ENCODE assay signal across 1 cellular context in the genomic region with DNA sequence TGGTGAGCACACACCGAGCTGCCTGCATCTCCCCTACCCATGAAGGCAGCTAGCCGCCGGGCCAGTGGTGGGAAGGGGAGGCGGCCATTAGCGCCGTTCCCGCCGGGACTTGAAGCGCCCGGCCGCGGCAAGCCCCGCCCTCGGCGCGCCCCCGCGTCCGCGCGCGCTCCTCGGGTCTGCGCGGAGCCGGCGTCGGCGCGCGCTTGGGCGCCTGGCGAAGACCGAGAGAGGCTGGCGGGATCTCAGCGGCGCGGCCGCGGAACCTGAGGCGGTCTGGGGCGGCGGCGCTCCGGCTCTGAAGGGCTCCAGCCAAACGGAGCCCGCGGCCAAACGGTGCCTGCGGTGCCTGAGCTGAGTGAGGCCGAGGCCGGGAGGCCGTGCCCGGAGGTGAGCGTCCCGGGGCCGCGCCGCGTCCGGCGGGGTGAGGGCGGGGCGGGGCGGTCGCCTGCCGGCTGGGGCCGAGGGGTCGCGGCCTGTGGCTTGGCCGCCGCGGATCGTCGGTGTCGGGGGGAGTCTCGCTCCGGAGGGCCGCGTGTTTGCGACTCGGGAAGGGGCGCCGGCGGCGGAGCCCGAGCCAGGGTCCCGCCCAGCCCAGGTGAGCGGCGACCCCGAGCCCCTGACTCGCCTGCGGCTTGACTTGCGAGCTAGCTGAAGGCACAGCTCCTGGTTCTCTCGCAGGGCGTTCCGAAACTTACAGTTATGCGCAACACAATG.
TF ChIP-seq lines count a peak whose summit lies in the region.

A gene with protein sequence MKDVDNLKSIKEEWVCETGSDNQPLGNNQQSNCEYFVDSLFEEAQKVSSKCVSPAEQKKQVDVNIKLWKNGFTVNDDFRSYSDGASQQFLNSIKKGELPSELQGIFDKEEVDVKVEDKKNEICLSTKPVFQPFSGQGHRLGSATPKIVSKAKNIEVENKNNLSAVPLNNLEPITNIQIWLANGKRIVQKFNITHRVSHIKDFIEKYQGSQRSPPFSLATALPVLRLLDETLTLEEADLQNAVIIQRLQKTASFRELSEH (plus strand): TSS at position 202 of the 714 bp plus-strand sequence. CDS start 17,852 bp downstream, outside the sequence.

TF ChIP-seq in HepG2, 621 proteins besides CTCF, POLR2A, EP300 and RAD21 (continued from another document and continues in another):
- TF ChIP-seq, protein P1, sequence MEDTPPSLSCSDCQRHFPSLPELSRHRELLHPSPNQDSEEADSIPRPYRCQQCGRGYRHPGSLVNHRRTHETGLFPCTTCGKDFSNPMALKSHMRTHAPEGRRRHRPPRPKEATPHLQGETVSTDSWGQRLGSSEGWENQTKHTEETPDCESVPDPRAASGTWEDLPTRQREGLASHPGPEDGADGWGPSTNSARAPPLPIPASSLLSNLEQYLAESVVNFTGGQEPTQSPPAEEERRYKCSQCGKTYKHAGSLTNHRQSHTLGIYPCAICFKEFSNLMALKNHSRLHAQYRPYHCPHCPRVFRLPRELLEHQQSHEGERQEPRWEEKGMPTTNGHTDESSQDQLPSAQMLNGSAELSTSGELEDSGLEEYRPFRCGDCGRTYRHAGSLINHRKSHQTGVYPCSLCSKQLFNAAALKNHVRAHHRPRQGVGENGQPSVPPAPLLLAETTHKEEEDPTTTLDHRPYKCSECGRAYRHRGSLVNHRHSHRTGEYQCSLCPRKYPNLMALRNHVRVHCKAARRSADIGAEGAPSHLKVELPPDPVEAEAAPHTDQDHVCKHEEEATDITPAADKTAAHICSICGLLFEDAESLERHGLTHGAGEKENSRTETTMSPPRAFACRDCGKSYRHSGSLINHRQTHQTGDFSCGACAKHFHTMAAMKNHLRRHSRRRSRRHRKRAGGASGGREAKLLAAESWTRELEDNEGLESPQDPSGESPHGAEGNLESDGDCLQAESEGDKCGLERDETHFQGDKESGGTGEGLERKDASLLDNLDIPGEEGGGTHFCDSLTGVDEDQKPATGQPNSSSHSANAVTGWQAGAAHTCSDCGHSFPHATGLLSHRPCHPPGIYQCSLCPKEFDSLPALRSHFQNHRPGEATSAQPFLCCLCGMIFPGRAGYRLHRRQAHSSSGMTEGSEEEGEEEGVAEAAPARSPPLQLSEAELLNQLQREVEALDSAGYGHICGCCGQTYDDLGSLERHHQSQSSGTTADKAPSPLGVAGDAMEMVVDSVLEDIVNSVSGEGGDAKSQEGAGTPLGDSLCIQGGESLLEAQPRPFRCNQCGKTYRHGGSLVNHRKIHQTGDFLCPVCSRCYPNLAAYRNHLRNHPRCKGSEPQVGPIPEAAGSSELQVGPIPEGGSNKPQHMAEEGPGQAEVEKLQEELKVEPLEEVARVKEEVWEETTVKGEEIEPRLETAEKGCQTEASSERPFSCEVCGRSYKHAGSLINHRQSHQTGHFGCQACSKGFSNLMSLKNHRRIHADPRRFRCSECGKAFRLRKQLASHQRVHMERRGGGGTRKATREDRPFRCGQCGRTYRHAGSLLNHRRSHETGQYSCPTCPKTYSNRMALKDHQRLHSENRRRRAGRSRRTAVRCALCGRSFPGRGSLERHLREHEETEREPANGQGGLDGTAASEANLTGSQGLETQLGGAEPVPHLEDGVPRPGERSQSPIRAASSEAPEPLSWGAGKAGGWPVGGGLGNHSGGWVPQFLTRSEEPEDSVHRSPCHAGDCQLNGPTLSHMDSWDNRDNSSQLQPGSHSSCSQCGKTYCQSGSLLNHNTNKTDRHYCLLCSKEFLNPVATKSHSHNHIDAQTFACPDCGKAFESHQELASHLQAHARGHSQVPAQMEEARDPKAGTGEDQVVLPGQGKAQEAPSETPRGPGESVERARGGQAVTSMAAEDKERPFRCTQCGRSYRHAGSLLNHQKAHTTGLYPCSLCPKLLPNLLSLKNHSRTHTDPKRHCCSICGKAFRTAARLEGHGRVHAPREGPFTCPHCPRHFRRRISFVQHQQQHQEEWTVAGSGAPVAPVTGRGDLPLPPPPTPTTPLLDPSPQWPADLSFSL (CRISPR knock-in tag; IDR thresholded peaks at IDR 0.05) = 0 out of 2 replicates have a peak, but pooled peaks have one; percentile 56
- TF ChIP-seq ZBTB42 (CRISPR knock-in tag; IDR thresholded peaks at IDR 0.05) (no peak), ZFYVE20 (CRISPR knock-in tag; IDR thresholded peaks at IDR 0.05; ENCODE audit: borderline replicate concordance, low read depth) (peak; percentile 86; the same call in 1 of the 2 replicates), HMG20B (CRISPR knock-in tag; conservative IDR thresholded peaks at IDR 0.05) (no peak), HHEX (CRISPR knock-in tag; IDR thresholded peaks at IDR 0.05) (no peak), ZNF253 (CRISPR knock-in tag; IDR thresholded peaks at IDR 0.05; ENCODE audit: borderline replicate concordance) (peak; percentile 24; the same call in 1 of the 2 replicates), FOXP1 (IDR thresholded peaks at IDR 0.05) (no peak), FOXP1 (CRISPR knock-in tag; IDR thresholded peaks at IDR 0.05) (no peak), ZSCAN29 (CRISPR knock-in tag; conservative IDR thresholded peaks at IDR 0.05) (no peak), RELA (CRISPR knock-in tag; IDR thresholded peaks at IDR 0.05) (no peak; the same call in 1 of the 2 replicates), ZNF678 (CRISPR knock-in tag; IDR thresholded peaks at IDR 0.05) (no peak), PPARG (CRISPR knock-in tag; conservative IDR thresholded peaks at IDR 0.05) (no peak), ZNF3 (CRISPR knock-in tag; IDR thresholded peaks at IDR 0.05) (no peak), HNF4G (IDR thresholded peaks at IDR 0.05; ENCODE audit: borderline replicate concordance, low read depth, low read length) (peak; percentile 15; the same call in 1 of the 2 replicates), HNF4G (CRISPR knock-in tag; IDR thresholded peaks at IDR 0.05; ENCODE audit: borderline replicate concordance, low read depth) (no peak), NFIB (CRISPR knock-in tag; IDR thresholded peaks at IDR 0.05; ENCODE audit: borderline replicate concordance) (no peak), ONECUT2 (CRISPR knock-in tag; IDR thresholded peaks at IDR 0.05) (no peak), RNF2 (conservative IDR thresholded peaks at IDR 0.05; ENCODE audit: low read depth) (0 out of 2 replicates have a peak, but pooled peaks have one; percentile 25), SRY (CRISPR knock-in tag; IDR thresholded peaks at IDR 0.05) (peak; percentile 90; the same call in 1 of the 2 replicates), TGIF2 (CRISPR knock-in tag; IDR thresholded peaks at IDR 0.05) (peak; percentile 56; the same call in 1 of the 2 replicates), ZNF776 (CRISPR knock-in tag; IDR thresholded peaks at IDR 0.05) (peak; percentile 93; the same call in 1 of the 2 replicates), SIX1 (CRISPR knock-in tag; IDR thresholded peaks at IDR 0.05; ENCODE audit: borderline replicate concordance) (no peak), PHF20 (CRISPR knock-in tag; IDR thresholded peaks at IDR 0.05) (peak; percentile 61), SRF (IDR thresholded peaks at IDR 0.05; ENCODE audit: low read depth, low read length) (no peak), ZNF639 (CRISPR knock-in tag; conservative IDR thresholded peaks at IDR 0.05) (no peak), DR1 (CRISPR knock-in tag; IDR thresholded peaks at IDR 0.05) (no peak; the same call in 1 of the 2 replicates), BHLHE40 (IDR thresholded peaks at IDR 0.05; ENCODE audit: low read length) (peak; percentile 9; the same call in 1 of the 2 replicates), ARID2 (CRISPR knock-in tag; IDR thresholded peaks at IDR 0.05; ENCODE audit: borderline replicate concordance) (no peak), ZNF616 (CRISPR knock-in tag; IDR thresholded peaks at IDR 0.05; ENCODE audit: low read depth) (peak; percentile 77; the same call in 1 of the 2 replicates), IKZF1 (IDR thresholded peaks at IDR 0.05) (no peak), ZNF143 (CRISPR knock-in tag; IDR thresholded peaks at IDR 0.05) (no peak), TAF15 (IDR thresholded peaks at IDR 0.05; ENCODE audit: low read depth, low read length, poor library complexity, severe bottlenecking) (peak; percentile 87), PRDM15 (CRISPR knock-in tag; IDR thresholded peaks at IDR 0.05) (peak; percentile 47; the same call in 1 of the 2 replicates), CHCHD3 (CRISPR knock-in tag; IDR thresholded peaks at IDR 0.05) (no peak), NR0B2 (CRISPR knock-in tag; IDR thresholded peaks at IDR 0.05) (peak; percentile 78), ZNF775 (CRISPR knock-in tag; IDR thresholded peaks at IDR 0.05; ENCODE audit: borderline replicate concordance) (no peak), PTBP1 (IDR thresholded peaks at IDR 0.05; ENCODE audit: low read depth, low read length, poor library complexity, severe bottlenecking) (no peak)
- TF ChIP-seq, protein P2, sequence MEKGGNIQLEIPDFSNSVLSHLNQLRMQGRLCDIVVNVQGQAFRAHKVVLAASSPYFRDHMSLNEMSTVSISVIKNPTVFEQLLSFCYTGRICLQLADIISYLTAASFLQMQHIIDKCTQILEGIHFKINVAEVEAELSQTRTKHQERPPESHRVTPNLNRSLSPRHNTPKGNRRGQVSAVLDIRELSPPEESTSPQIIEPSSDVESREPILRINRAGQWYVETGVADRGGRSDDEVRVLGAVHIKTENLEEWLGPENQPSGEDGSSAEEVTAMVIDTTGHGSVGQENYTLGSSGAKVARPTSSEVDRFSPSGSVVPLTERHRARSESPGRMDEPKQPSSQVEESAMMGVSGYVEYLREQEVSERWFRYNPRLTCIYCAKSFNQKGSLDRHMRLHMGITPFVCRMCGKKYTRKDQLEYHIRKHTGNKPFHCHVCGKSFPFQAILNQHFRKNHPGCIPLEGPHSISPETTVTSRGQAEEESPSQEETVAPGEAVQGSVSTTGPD (CRISPR knock-in tag; IDR thresholded peaks at IDR 0.05) = no peak
- TF ChIP-seq, protein P3, sequence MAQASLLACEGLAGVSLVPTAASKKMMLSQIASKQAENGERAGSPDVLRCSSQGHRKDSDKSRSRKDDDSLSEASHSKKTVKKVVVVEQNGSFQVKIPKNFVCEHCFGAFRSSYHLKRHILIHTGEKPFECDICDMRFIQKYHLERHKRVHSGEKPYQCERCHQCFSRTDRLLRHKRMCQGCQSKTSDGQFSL (CRISPR knock-in tag; IDR thresholded peaks at IDR 0.05) = no peak
- TF ChIP-seq, protein P4, sequence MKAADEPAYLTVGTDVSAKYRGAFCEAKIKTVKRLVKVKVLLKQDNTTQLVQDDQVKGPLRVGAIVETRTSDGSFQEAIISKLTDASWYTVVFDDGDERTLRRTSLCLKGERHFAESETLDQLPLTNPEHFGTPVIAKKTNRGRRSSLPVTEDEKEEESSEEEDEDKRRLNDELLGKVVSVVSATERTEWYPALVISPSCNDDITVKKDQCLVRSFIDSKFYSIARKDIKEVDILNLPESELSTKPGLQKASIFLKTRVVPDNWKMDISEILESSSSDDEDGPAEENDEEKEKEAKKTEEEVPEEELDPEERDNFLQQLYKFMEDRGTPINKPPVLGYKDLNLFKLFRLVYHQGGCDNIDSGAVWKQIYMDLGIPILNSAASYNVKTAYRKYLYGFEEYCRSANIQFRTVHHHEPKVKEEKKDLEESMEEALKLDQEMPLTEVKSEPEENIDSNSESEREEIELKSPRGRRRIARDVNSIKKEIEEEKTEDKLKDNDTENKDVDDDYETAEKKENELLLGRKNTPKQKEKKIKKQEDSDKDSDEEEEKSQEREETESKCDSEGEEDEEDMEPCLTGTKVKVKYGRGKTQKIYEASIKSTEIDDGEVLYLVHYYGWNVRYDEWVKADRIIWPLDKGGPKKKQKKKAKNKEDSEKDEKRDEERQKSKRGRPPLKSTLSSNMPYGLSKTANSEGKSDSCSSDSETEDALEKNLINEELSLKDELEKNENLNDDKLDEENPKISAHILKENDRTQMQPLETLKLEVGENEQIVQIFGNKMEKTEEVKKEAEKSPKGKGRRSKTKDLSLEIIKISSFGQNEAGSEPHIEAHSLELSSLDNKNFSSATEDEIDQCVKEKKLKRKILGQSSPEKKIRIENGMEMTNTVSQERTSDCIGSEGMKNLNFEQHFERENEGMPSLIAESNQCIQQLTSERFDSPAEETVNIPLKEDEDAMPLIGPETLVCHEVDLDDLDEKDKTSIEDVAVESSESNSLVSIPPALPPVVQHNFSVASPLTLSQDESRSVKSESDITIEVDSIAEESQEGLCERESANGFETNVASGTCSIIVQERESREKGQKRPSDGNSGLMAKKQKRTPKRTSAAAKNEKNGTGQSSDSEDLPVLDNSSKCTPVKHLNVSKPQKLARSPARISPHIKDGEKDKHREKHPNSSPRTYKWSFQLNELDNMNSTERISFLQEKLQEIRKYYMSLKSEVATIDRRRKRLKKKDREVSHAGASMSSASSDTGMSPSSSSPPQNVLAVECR (CRISPR knock-in tag; IDR thresholded peaks at IDR 0.05; ENCODE audit: borderline replicate concordance) = peak; percentile 70; the same call in 1 of the 2 replicates
